Comparison of ENCODE assay signal across 7 cellular contexts in genomic region chr11:6249822-6250555, GRCh38. TPM values are rescaled to one million over a fixed set of nuclear protein-coding genes. Genes with fewer than 3 reads are reported as not detected.
DNase-seq lines count a peak whose midpoint lies in the region; ATAC-seq and TF ChIP-seq lines count a peak whose summit lies in the region.
"Had no signal": no experiment of that assay in that cellular context is flagged by ENCODE, and none has a peak within 500 bp of the region (broad histone marks: within the 10 kb centered on the region; RNA-seq: fewer than 3 reads in every experiment).

No MANE protein-coding gene starts in this region.

- H3K27me3 ChIP-seq in RWPE2 (ENCODE audit: insufficient read depth, poor library complexity, severe bottlenecking), result peaks cover under 1% of the 10 kb centered on the region
- no peaks in the 10 kb centered on the region for H3K27me3 ChIP-seq in hepatocyte

- DNase-seq in AG08396 (ENCODE audit: low spot score) (peak; percentile 74), RWPE2 (ENCODE audit: low spot score) (no peak), hepatocyte (ENCODE audit: low spot score) (peak; percentile 78), globus pallidus (ENCODE audit: low spot score) (no peak)

- no peaks in the 10 kb centered on the region for H3K9me2 ChIP-seq in hepatocyte (replicated peaks; ENCODE audit: insufficient read depth)

- H3K4me2 ChIP-seq in hepatocyte, result no peak overlapping the region

- no peaks in the 10 kb centered on the region for H3K4me1 ChIP-seq in RWPE2 (ENCODE audit: insufficient read depth, poor library complexity, severe bottlenecking)
- peaks cover 17% of the 10 kb centered on the region for H3K4me1 ChIP-seq in hepatocyte (ENCODE audit: insufficient read depth)

- no peak for TF ChIP-seq CTCF in RWPE2 (IDR thresholded peaks at IDR 0.05; ENCODE audit: poor library complexity, severe bottlenecking)
- TF ChIP-seq CTCF in hepatocyte (IDR thresholded peaks at IDR 0.05; ENCODE audit: poor library complexity), result no peak

- H3K36me3 ChIP-seq in RWPE2 (ENCODE audit: low read depth), result no peaks in the 10 kb centered on the region
- H3K36me3 ChIP-seq in hepatocyte (replicated peaks; ENCODE audit: insufficient read depth, low read depth), result no peaks in the 10 kb centered on the region

- no peaks in the 10 kb centered on the region for H4K20me1 ChIP-seq in hepatocyte (ENCODE audit: insufficient read depth, poor library complexity, severe bottlenecking)

- H3K9me3 ChIP-seq in RWPE2 (ENCODE audit: severe bottlenecking) (no peaks in the 10 kb centered on the region), hepatocyte (ENCODE audit: low read depth) (no peaks in the 10 kb centered on the region)

- no peak overlapping the region for H3K27ac ChIP-seq in RWPE2 (ENCODE audit: poor library complexity, severe bottlenecking)
- H3K27ac ChIP-seq in hepatocyte, result peak overlapping the region; percentile 66

- no peaks in the 10 kb centered on the region for H3K79me2 ChIP-seq in hepatocyte

- ATAC-seq in RWPE2 (ENCODE audit: low read depth), result peak; percentile 92
- ATAC-seq in GM18520 (IDR thresholded peaks at IDR 0.05; ENCODE audit: unreplicated experiment), result no peak
- ATAC-seq in GM21423 (IDR thresholded peaks at IDR 0.05; ENCODE audit: unreplicated experiment), result no peak

- H2AFZ ChIP-seq in hepatocyte, result no peak overlapping the region

- WGBS in hepatocyte (ENCODE audit: low lambda C conversion rate, missing lambda C conversion rate), result 55% methylated on average over 3 of the region's 3 CpGs

- no peak overlapping the region for H3K4me3 ChIP-seq in RWPE2 (ENCODE audit: severe bottlenecking)
- H3K4me3 ChIP-seq in hepatocyte, result no peak overlapping the region

RNA-seq across cellular contexts. Expression of gene CCKBR, which starts 9.6 kb away (rescaled TPM):
- 6.6 and 9.8 TPM in 2 replicates for total RNA-seq in hepatocyte
- polyA plus RNA-seq in hepatocyte, result 15.4 and 17.7 TPM in 2 replicates

RNA-seq across cellular contexts. Expression of gene CNGA4, which starts 11.1 kb away (rescaled TPM):
- total RNA-seq in hepatocyte, result 0.17 and 0.52 TPM in 2 replicates
- polyA plus RNA-seq in hepatocyte, result 0.25 and 0.50 TPM in 2 replicates

RNA-seq across cellular contexts. Expression of gene FHIP1B, which starts 15.6 kb away (rescaled TPM):
- total RNA-seq in hepatocyte, result 27.7 and 30.2 TPM in 2 replicates
- polyA plus RNA-seq in hepatocyte, result 31.5 and 42.2 TPM in 2 replicates

RNA-seq across cellular contexts. Expression of gene C11orf42, which starts 44.6 kb away (rescaled TPM):
- not detected in 2 replicates for total RNA-seq in hepatocyte
- not detected in 2 replicates for polyA plus RNA-seq in hepatocyte
- total RNA-seq: WTC11 had no signal

RNA-seq across cellular contexts. Expression of gene OR52W1, which starts 51.0 kb away (rescaled TPM):
- not detected in 2 replicates for total RNA-seq in hepatocyte
- not detected in 2 replicates for polyA plus RNA-seq in hepatocyte
- total RNA-seq: WTC11 had no signal

Comparison
In these comparisons a context has a peak if more than half of its experiments do, and no peak if none do; other contexts are left out.
1. DNase-seq: peak in AG08396 (single experiment) and hepatocyte (single experiment); none in RWPE2 (single experiment) and globus pallidus (single experiment).